ENCODE assay signal across 10 cellular contexts in the genomic region with DNA sequence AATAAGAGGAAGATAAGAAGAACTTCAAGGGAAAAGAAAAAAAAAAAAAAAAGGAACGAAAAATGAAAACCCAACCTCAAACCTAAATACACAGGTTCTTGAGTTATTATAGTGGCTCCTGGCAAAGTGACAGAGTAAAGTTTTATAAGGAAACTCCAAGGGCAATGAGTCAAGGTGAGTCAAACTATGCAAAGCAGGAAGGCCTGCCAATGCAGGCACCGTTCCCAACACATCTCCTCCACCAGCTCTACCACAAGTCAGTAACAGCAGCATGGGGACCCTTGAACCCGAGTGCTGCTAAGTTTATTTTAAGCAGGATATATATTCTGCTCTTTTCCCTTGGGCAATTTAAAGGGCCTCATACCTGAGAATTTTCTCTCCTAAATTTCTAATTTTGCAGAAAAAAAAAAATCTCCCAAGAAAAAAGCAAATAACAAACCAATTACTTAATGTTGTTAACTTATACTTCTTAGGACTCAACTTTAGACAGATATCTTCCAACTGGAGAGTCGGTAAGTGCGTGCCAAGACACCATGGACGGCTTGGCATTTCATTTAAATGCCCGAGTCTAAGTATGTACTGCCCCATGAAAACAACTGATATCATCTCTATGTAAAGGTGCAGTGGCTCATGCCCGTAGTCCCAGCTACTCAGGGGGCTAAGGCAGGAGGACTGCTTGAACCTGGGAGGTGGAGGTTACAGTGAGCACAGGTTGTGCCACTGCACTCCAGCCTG.
DNase-seq lines count a peak whose midpoint lies in the region; ATAC-seq and TF ChIP-seq lines count a peak whose summit lies in the region.
"Had no signal": no experiment of that assay in that cellular context is flagged by ENCODE, and none has a peak within 500 bp of the region (broad histone marks: within the 10 kb centered on the region; RNA-seq: fewer than 3 reads in every experiment).

No MANE protein-coding gene starts in this region.

- H3K4me2 ChIP-seq in fibroblast of lung (ENCODE audit: extremely low read depth, insufficient read depth, low read length) = peak overlapping the region; percentile 11

- no peak overlapping the region for H3K27ac ChIP-seq in fibroblast of lung (ENCODE audit: insufficient read depth, low read length)
- peak overlapping the region; percentile 64 for H3K27ac ChIP-seq in psoas muscle

- ATAC-seq in psoas muscle (peak; percentile 46 to 76 (median 66)), HG03520 (IDR thresholded peaks at IDR 0.05; ENCODE audit: unreplicated experiment) (no peak)

- H3K9ac ChIP-seq in fibroblast of lung (ENCODE audit: insufficient read depth, low read length) = no peak overlapping the region

- 40 to 69% (median 45%) methylated on average over 8 of the region's 8 CpGs for WGBS in psoas muscle, 3 donors

- H2AFZ ChIP-seq in fibroblast of lung (ENCODE audit: low read length) = no peak overlapping the region

- peaks cover 18% of the 10 kb centered on the region for H3K4me1 ChIP-seq in fibroblast of lung (ENCODE audit: control insufficient read depth, extremely low read depth, insufficient read depth, low read length)
- peaks cover 38% of the 10 kb centered on the region for H3K4me1 ChIP-seq in psoas muscle

- intact Hi-C loops in psoas muscle (cut with DNase I) = no loop called here

- H3K36me3 ChIP-seq in fibroblast of lung (ENCODE audit: control insufficient read depth, insufficient read depth, low read length) (peaks cover 13% of the 10 kb centered on the region), psoas muscle (ENCODE audit: insufficient read depth in 1 of 2, low read depth in 1 of 2) (peaks cover 4 to 55% of the 10 kb centered on the region in 2 donors)

- DNase-seq in EL (peak; percentile 86), RKO (ENCODE audit: low spot score) (peak; percentile 86), fibroblast of lung (ENCODE audit: low read depth in 2 of 2) (peak; percentile 66 to 94), psoas muscle (peak; percentile 40 to 78), cerebellar cortex (ENCODE audit: low spot score) (no peak), NCI-H1048 (lab: John Stamatoyannopoulos, UW) (no peak), HUDEP-2 (lab: John Stamatoyannopoulos, UW; ENCODE audit: unreplicated experiment in 76 of 76) (no peak)
- DNase-seq: NCI-H2081 treated with DMSO at 0.1 percent for 48 hours; stimulated activated naive CD4-positive, alpha-beta T cell had no signal

- H3K9me3 ChIP-seq in fibroblast of lung (ENCODE audit: control insufficient read depth, insufficient read depth, low read depth, low read length) = no peaks in the 10 kb centered on the region
- no peaks in the 10 kb centered on the region for H3K9me3 ChIP-seq in psoas muscle

- H3K27me3 ChIP-seq in fibroblast of lung (ENCODE audit: control insufficient read depth, insufficient read depth, low read length) (no peaks in the 10 kb centered on the region), psoas muscle (ENCODE audit: insufficient read depth in 3 of 3, low read length in 2 of 3) (no peaks in the 10 kb centered on the region)

- H3K4me3 ChIP-seq in fibroblast of lung (replicated peaks in 1 of 4; ENCODE audit: control extremely low read depth in 1 of 4, insufficient read depth in 1 of 4, low read depth in 3 of 4, low read length in 4 of 4) (no peak overlapping the region), psoas muscle (no peak overlapping the region)

- no peaks in the 10 kb centered on the region for H3K79me2 ChIP-seq in fibroblast of lung (ENCODE audit: control insufficient read depth, insufficient read depth, low read length)

- TF ChIP-seq CTCF in fibroblast of lung (conservative IDR thresholded peaks at IDR 0.05 in 1 of 2, IDR thresholded peaks at IDR 0.05 in 1 of 2; ENCODE audit: low read depth in 1 of 2, low read length in 2 of 2) = no peak
- TF ChIP-seq CTCF in psoas muscle (IDR thresholded peaks at IDR 0.05) = no peak

- H4K20me1 ChIP-seq in fibroblast of lung (ENCODE audit: control insufficient read depth, extremely low read depth, insufficient read depth, low read length) = no peaks in the 10 kb centered on the region

Comparison
In these comparisons a context has a peak if more than half of its experiments do, and no peak if none do; other contexts are left out.
1. DNase-seq: peak in EL (single experiment), RKO (single experiment), fibroblast of lung (2 of 2) and psoas muscle (2 of 2); none in cerebellar cortex (single experiment), NCI-H1048 (single experiment) and HUDEP-2 (0 of 76).